Comparison of ENCODE assay signal across 25 cellular contexts in the genomic region with DNA sequence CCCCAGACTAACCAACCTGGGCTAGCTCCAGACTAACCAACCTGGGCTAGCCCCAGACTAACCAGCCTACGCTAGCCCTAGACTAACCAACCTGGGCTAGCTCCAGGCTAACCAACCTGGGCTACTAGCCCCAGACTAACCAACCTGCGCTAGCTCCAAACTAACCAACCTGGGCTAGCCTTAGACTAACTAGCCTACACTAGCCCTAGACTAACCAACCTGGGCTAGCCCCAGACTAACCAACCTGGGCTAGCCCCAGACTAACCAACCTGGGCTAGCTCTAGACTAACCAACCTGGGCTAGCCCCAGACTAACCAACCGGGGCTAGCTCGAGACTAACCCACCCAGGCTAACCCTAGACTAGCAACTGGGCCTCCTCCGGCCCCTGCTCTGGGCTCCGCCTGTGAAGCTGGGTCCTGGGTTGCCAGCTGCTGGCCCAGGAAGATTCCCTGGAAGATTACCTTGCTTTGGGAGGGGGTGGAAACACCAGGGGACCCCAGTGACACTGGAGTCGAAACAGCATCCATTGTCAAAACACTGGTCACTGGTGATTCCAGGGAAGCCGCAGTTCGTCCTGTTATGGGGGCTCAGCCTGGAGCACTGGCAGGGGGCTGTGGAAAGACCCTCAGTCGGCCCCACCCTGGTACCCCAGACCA. TPM values are rescaled to one million over a fixed set of nuclear protein-coding genes. Genes with fewer than 3 reads are reported as not detected.
"Had no signal": no experiment of that assay in that cellular context is flagged by ENCODE, and none has a peak within 500 bp of the region (broad histone marks: within the 10 kb centered on the region; RNA-seq: fewer than 3 reads in every experiment).

No MANE protein-coding gene starts in this region.

- H3K9me3 ChIP-seq: lower lobe of right lung, vagina had no signal

- DNase-seq: activated CD4-positive, alpha-beta T cell treated with anti-CD3 and anti-CD28 coated beads for 1 hour; activated CD4-positive, alpha-beta T cell treated with anti-CD3 and anti-CD28 coated beads, Interleukin-2, amount 50 U/mL, for 1 hour; activated CD8-positive, alpha-beta T cell treated with anti-CD3 and anti-CD28 coated beads, Interleukin-2, amount 10 ng/mL, durations not matched to agents 7 days and 5 days; activated gamma-delta T cell; activated T-cell treated with anti-CD3 and anti-CD28 coated beads, Interleukin-2, amount 50 U/mL, for 72 hours; central memory CD4-positive, alpha-beta T cell; effector memory CD4-positive, alpha-beta T cell; foreskin melanocyte; lower lobe of right lung; mesendoderm; retina; stimulated activated CD4-positive, alpha-beta T cell treated with anti-CD3 and anti-CD28 coated beads, Interleukin-12 subunit alpha, Interleukin-12 subunit beta, amount 100 ng/mL, for 4 hours; stimulated activated CD4-positive, alpha-beta T cell treated with anti-CD3 and anti-CD28 coated beads, Interleukin-4, amount 100 ng/mL, for 4 hours had no signal

- H3K4me1 ChIP-seq: lower lobe of right lung, neural progenitor cell, tibial nerve, vagina had no signal

- H3K27ac ChIP-seq: lower lobe of right lung, neural progenitor cell, tibial nerve, vagina had no signal

- H3K36me3 ChIP-seq: lower lobe of right lung, neural progenitor cell, tibial nerve, vagina had no signal

- ATAC-seq: activated CD8-positive, alpha-beta T cell treated with anti-CD3 and anti-CD28 coated beads, Interleukin-2, amount 10 ng/mL, durations not matched to agents 7 days and 5 days; activated T-cell treated with anti-CD3 and anti-CD28 coated beads, Interleukin-2, amount 50 U/mL, for 72 hours; esophagus mucosa; left lobe of liver; lower lobe of right lung; naive thymus-derived CD4-positive, alpha-beta T cell had no signal

- H3K27me3 ChIP-seq: neural progenitor cell, tibial nerve, vagina had no signal

- H3K4me2 ChIP-seq: neural progenitor cell had no signal

- H3K9ac ChIP-seq: neural progenitor cell had no signal

- H2AFZ ChIP-seq: neural progenitor cell had no signal

- H3K4me3 ChIP-seq: lower lobe of right lung, neural progenitor cell, tibial nerve, vagina had no signal

RNA-seq across cellular contexts. Expression of a gene that starts 1.2 kb away (rescaled TPM):
- total RNA-seq: activated CD8-positive, alpha-beta T cell treated with anti-CD3 and anti-CD28 coated beads, Interleukin-2, amount 10 ng/mL, durations not matched to agents 7 days and 5 days; activated T-cell treated with anti-CD3 and anti-CD28 coated beads, Interleukin-2, amount 50 U/mL, for 72 hours; astrocyte; dermis microvascular lymphatic vessel endothelial cell; endothelial cell of umbilical vein; esophagus mucosa; kidney epithelial cell; lower lobe of right lung; naive thymus-derived CD4-positive, alpha-beta T cell; omental fat pad; progenitor cell of endocrine pancreas; tibial nerve; vagina had no signal
- polyA plus RNA-seq: endothelial cell of umbilical vein; naive thymus-derived CD4-positive, alpha-beta T cell had no signal

RNA-seq across cellular contexts. Expression of a gene that starts 16.8 kb away (rescaled TPM):
- total RNA-seq: activated CD8-positive, alpha-beta T cell treated with anti-CD3 and anti-CD28 coated beads, Interleukin-2, amount 10 ng/mL, durations not matched to agents 7 days and 5 days; astrocyte; dermis microvascular lymphatic vessel endothelial cell; endothelial cell of umbilical vein; esophagus mucosa; kidney epithelial cell; lower lobe of right lung; naive thymus-derived CD4-positive, alpha-beta T cell; omental fat pad; tibial nerve; vagina had no signal
- polyA plus RNA-seq: endothelial cell of umbilical vein; naive thymus-derived CD4-positive, alpha-beta T cell had no signal

RNA-seq across cellular contexts. Expression of a gene that starts 34.3 kb away (rescaled TPM):
- total RNA-seq: activated CD8-positive, alpha-beta T cell treated with anti-CD3 and anti-CD28 coated beads, Interleukin-2, amount 10 ng/mL, durations not matched to agents 7 days and 5 days; activated T-cell treated with anti-CD3 and anti-CD28 coated beads, Interleukin-2, amount 50 U/mL, for 72 hours; astrocyte; naive thymus-derived CD4-positive, alpha-beta T cell had no signal
- polyA plus RNA-seq: naive thymus-derived CD4-positive, alpha-beta T cell had no signal

RNA-seq across cellular contexts. Expression of a gene that starts 46.3 kb away (rescaled TPM):
- total RNA-seq: astrocyte, endothelial cell of umbilical vein, tibial nerve had no signal
- polyA plus RNA-seq: endothelial cell of umbilical vein had no signal

RNA-seq across cellular contexts. Expression of a gene that starts 54.2 kb away (rescaled TPM):
- total RNA-seq: astrocyte, dermis microvascular lymphatic vessel endothelial cell, endothelial cell of umbilical vein, kidney epithelial cell, progenitor cell of endocrine pancreas had no signal
- polyA plus RNA-seq: endothelial cell of umbilical vein had no signal
